ENCODE assay signal across 21 cellular contexts in the genomic region with DNA sequence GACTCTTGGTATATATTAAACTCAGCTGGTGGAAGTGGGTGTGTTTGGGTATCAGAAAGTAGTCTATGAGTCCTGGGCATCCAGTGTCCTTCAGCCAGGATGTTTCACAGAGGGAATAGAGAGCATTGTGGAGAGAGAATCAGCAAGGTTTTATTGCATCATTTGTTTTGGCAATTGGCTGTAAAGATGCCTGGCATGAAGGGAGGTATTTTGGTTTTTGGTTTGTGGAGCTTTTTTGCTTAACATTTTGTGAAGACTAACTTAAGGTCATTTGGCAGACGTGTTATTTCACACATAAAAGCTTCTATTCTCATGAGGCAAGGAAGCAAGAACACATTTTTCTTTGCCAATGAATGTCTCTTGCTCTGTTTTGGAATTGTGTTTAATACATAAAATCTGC.
DNase-seq lines count a peak whose midpoint lies in the region; TF ChIP-seq lines count a peak whose summit lies in the region.
"Had no signal": no experiment of that assay in that cellular context is flagged by ENCODE, and none has a peak within 500 bp of the region (broad histone marks: within the 10 kb centered on the region; RNA-seq: fewer than 3 reads in every experiment).

No MANE protein-coding gene starts in this region.

- H3K4me3 ChIP-seq in fibroblast of mammary gland (ENCODE audit: control insufficient read depth, low read depth, low read length) (no peak overlapping the region), mesendoderm (ENCODE audit: low read length) (no peak overlapping the region)
- H3K4me3 ChIP-seq: GM12878, sigmoid colon had no signal

- peaks cover 3% of the 10 kb centered on the region for H3K9me3 Mint-ChIP-seq in osteocyte (ENCODE audit: unreplicated experiment)
- H3K9me3 Mint-ChIP-seq: activated T-helper 17 cell treated with anti-CD3 and anti-CD28 coated beads, Interleukin-2, amount 50 U/mL, for 72 hours; effector memory CD8-positive, alpha-beta T cell had no signal

- H4K5ac ChIP-seq in mesendoderm (ENCODE audit: low read length): no peak overlapping the region

- H3K79me2 ChIP-seq in mesendoderm (ENCODE audit: control insufficient read depth, insufficient read depth, low read length): no peaks in the 10 kb centered on the region

- peak overlapping the region; percentile 36 for H3K27ac Mint-ChIP-seq in osteocyte (ENCODE audit: unreplicated experiment)
- H3K27ac Mint-ChIP-seq: activated T-helper 17 cell treated with anti-CD3 and anti-CD28 coated beads, Interleukin-2, amount 50 U/mL, for 72 hours; effector memory CD8-positive, alpha-beta T cell had no signal

- no peak overlapping the region for H3K4ac ChIP-seq in mesendoderm (ENCODE audit: low read depth, low read length)

- DNase-seq in Ammon's horn (ENCODE audit: low spot score) (peak; percentile 19), NCI-H446 treated with DMSO at 0.1 percent for 48 hours (lab: John Stamatoyannopoulos, UW) (peak; percentile 74), fibroblast of mammary gland (ENCODE audit: low read depth) (peak; percentile 56), osteocyte (ENCODE audit: extremely low spot score, unreplicated experiment) (no peak), T1000 (lab: John Stamatoyannopoulos, UW) (no peak), mesendoderm (no peak)
- no peak for DNase-seq in activated CD4-positive, alpha-beta T cell treated with anti-CD3 and anti-CD28 coated beads for 1 hour
- no peak for DNase-seq in stimulated activated CD4-positive, alpha-beta T cell treated with anti-CD3 and anti-CD28 coated beads, Interleukin-2, amount 100 ng/mL, for 48 hours
- DNase-seq: Caco-2; effector memory CD8-positive, alpha-beta T cell; foreskin keratinocyte; Karpas-422; left cardiac atrium; NCI-H1105 treated with DMSO at 0.1 percent for 48 hours; NCI-H774; sigmoid colon; stimulated activated CD4-positive, alpha-beta T cell treated with anti-CD3 and anti-CD28 coated beads, Interleukin-1b, Interleukin-23, amount 100 ng/mL, for 48 hours; T-helper 9 cell had no signal

- H2AK5ac ChIP-seq in mesendoderm (ENCODE audit: low read length): no peak overlapping the region

- H3K56ac ChIP-seq in mesendoderm (ENCODE audit: low read length): no peak overlapping the region

- no peak overlapping the region for H2BK5ac ChIP-seq in mesendoderm (ENCODE audit: low read length)

- H3K4me2 ChIP-seq in mesendoderm (ENCODE audit: low read length): no peak overlapping the region

- WGBS in mesendoderm (ENCODE audit: extremely low coverage, insufficient coverage, low lambda C conversion rate): no CpG with 5 or more reads among the region's 1 CpG

- no peak overlapping the region for H3K18ac ChIP-seq in mesendoderm (ENCODE audit: low read length)

- peaks cover 40% of the 10 kb centered on the region for H3K4me1 Mint-ChIP-seq in osteocyte (ENCODE audit: unreplicated experiment)
- H3K4me1 Mint-ChIP-seq: activated T-helper 17 cell treated with anti-CD3 and anti-CD28 coated beads, Interleukin-2, amount 50 U/mL, for 72 hours had no signal

- TF ChIP-seq CTCF in fibroblast of mammary gland (conservative IDR thresholded peaks at IDR 0.05; ENCODE audit: control insufficient read depth, insufficient read depth, low read depth, low read length) (no peak), osteocyte (IDR thresholded peaks at IDR 0.05) (no peak)

- H3K27me3 Mint-ChIP-seq in osteocyte (ENCODE audit: unreplicated experiment): no peaks in the 10 kb centered on the region

- H3K9ac ChIP-seq in mesendoderm (ENCODE audit: low read length): no peak overlapping the region

- H4K8ac ChIP-seq in mesendoderm (ENCODE audit: low read depth, low read length): no peak overlapping the region

- H3K4me3 Mint-ChIP-seq in osteocyte (ENCODE audit: unreplicated experiment): no peak overlapping the region
- H3K4me3 Mint-ChIP-seq: activated T-helper 17 cell treated with anti-CD3 and anti-CD28 coated beads, Interleukin-2, amount 50 U/mL, for 72 hours; effector memory CD8-positive, alpha-beta T cell had no signal

- H2BK15ac ChIP-seq in mesendoderm (replicated peaks; ENCODE audit: low read depth): no peak overlapping the region

- no peaks in the 10 kb centered on the region for H3K79me1 ChIP-seq in mesendoderm (ENCODE audit: low read length)

- no peak overlapping the region for H2BK120ac ChIP-seq in mesendoderm (ENCODE audit: low read depth, low read length)

- no peaks in the 10 kb centered on the region for H3K27me3 ChIP-seq in mesendoderm (ENCODE audit: insufficient read depth, low read length, poor library complexity)
- H3K27me3 ChIP-seq: foreskin keratinocyte, neutrophil, sigmoid colon had no signal

- H3K36me3 ChIP-seq in mesendoderm (ENCODE audit: control insufficient read depth, insufficient read depth, low read length): no peaks in the 10 kb centered on the region
- H3K36me3 ChIP-seq: neutrophil, sigmoid colon had no signal

- no peak overlapping the region for H3K27ac ChIP-seq in mesendoderm (ENCODE audit: low read depth, low read length)
- H3K27ac ChIP-seq: foreskin keratinocyte, neutrophil had no signal

- no peak overlapping the region for H3K23ac ChIP-seq in mesendoderm (ENCODE audit: low read length)

- H3K4me1 ChIP-seq in mesendoderm (ENCODE audit: control insufficient read depth, low read depth, low read length): no peaks in the 10 kb centered on the region
- H3K4me1 ChIP-seq: Caco-2 had no signal

- peaks cover 6% of the 10 kb centered on the region for H3K36me3 Mint-ChIP-seq in osteocyte (ENCODE audit: unreplicated experiment)

Comparison
In these comparisons a context has a peak if more than half of its experiments do, and no peak if none do; other contexts are left out.
1. DNase-seq: peak in Ammon's horn (single experiment), NCI-H446 treated with DMSO at 0.1 percent for 48 hours (single experiment) and fibroblast of mammary gland (single experiment); none in osteocyte (single experiment), activated CD4-positive, alpha-beta T cell treated with anti-CD3 and anti-CD28 coated beads for 1 hour (single experiment), T1000 (single experiment), mesendoderm (single experiment) and stimulated activated CD4-positive, alpha-beta T cell treated with anti-CD3 and anti-CD28 coated beads, Interleukin-2, amount 100 ng/mL, for 48 hours (0 of 2).